8 cellular contexts compared by ENCODE assay signal in genomic region chr16:3152022-3152272, GRCh38. TPM values are rescaled to one million over a fixed set of nuclear protein-coding genes. Genes with fewer than 3 reads are reported as not detected.
DNase-seq lines count a peak whose midpoint lies in the region; ATAC-seq and TF ChIP-seq lines count a peak whose summit lies in the region.

No MANE protein-coding gene starts in this region.

- H3K4me3 ChIP-seq in DND-41 (ENCODE audit: low read depth in 1 of 2, low read length in 2 of 2) (peak overlapping the region in 1 of 2 experiments; percentile 54; a peak in 2 of 4 replicates), PC-9 (peak overlapping the region; percentile 61), ectodermal cell (ENCODE audit: insufficient read depth, low read depth, low read length) (peak overlapping the region; percentile 66)

- peak overlapping the region; percentile 90 for H3K27ac Mint-ChIP-seq in osteocyte (ENCODE audit: unreplicated experiment)

- H3K4me1 Mint-ChIP-seq in osteocyte (ENCODE audit: unreplicated experiment) = peaks cover 28% of the 10 kb centered on the region

- H3K4me2 ChIP-seq in DND-41 (ENCODE audit: insufficient read depth, low read length) (peak overlapping the region; percentile 80), PC-9 (peak overlapping the region; percentile 84)

- H3K27ac ChIP-seq in DND-41 (ENCODE audit: low read length) (no peak overlapping the region), PC-9 (peak overlapping the region; percentile 16; the same call in 1 of the 2 replicates), ectodermal cell (ENCODE audit: insufficient read depth, low read depth, low read length, poor library complexity, severe bottlenecking) (no peak overlapping the region)

- H3K79me2 ChIP-seq in DND-41 (ENCODE audit: insufficient read depth, low read length) = no peaks in the 10 kb centered on the region
- no peaks in the 10 kb centered on the region for H3K79me2 ChIP-seq in PC-9 (ENCODE audit: low read depth)

- DNase-seq in DND-41 = no peak
- no peak for DNase-seq in PC-9
- no peak for DNase-seq in osteocyte (ENCODE audit: extremely low spot score, unreplicated experiment)
- DNase-seq in NCI-H510A treated with DMSO at 0.1 percent for 48 hours (lab: John Stamatoyannopoulos, UW) = no peak
- DNase-seq in DMS53 treated with DMSO at 0.1 percent for 48 hours (lab: John Stamatoyannopoulos, UW; ENCODE audit: unreplicated experiment) = no peak
- DNase-seq in pons (ENCODE audit: low spot score) = no peak
- no peak for DNase-seq in cortex of kidney (lab: John Stamatoyannopoulos, UW)

- CTCF ChIA-PET in PC-9 (lab: Charles Lee) = no interaction called here

- H3K36me3 ChIP-seq in DND-41 (ENCODE audit: insufficient read depth, low read length) (no peaks in the 10 kb centered on the region), PC-9 (ENCODE audit: low read depth) (no peaks in the 10 kb centered on the region), ectodermal cell (ENCODE audit: control insufficient read depth, insufficient read depth, low read length) (no peaks in the 10 kb centered on the region)

- H3F3A ChIP-seq in PC-9 (ENCODE audit: insufficient read depth, low read depth) = peaks cover 58% of the 10 kb centered on the region

- peak overlapping the region; percentile 25; the same call in 1 of the 2 replicates for H3K9ac ChIP-seq in DND-41 (ENCODE audit: low read depth, low read length)

- H4K20me1 ChIP-seq in DND-41 (ENCODE audit: insufficient read depth, low read length) (no peaks in the 10 kb centered on the region), PC-9 (ENCODE audit: insufficient read depth) (no peaks in the 10 kb centered on the region)

- no TSS peak for BruUV-seq in PC-9 (replicated peaks; lab: Mats Ljungman, UMichigan)

- H3K4me1 ChIP-seq in DND-41 (ENCODE audit: insufficient read depth, low read length) (peaks cover 32% of the 10 kb centered on the region), PC-9 (replicated peaks; ENCODE audit: insufficient read depth) (peaks cover 6% of the 10 kb centered on the region), ectodermal cell (ENCODE audit: control insufficient read depth, insufficient read depth, low read length) (no peaks in the 10 kb centered on the region)

- no peak for ATAC-seq in DND-41 (ENCODE audit: insufficient read depth, low read depth)

- no peaks in the 10 kb centered on the region for H3K27me3 Mint-ChIP-seq in osteocyte (ENCODE audit: unreplicated experiment)

- intact Hi-C loops in PC-9 (cut with micrococcal nuclease; ENCODE audit: unreplicated experiment) = loop anchor here (1.0 to 10.0 kb wide), 2 partner anchors 348 to 493 kb away; no protein-coding TSS in a partner anchor

- no peak overlapping the region for H2AFZ ChIP-seq in DND-41 (ENCODE audit: low read depth, low read length)
- H2AFZ ChIP-seq in PC-9 = peak overlapping the region; percentile 75

- no peaks in the 10 kb centered on the region for H3K36me3 Mint-ChIP-seq in osteocyte (ENCODE audit: unreplicated experiment)

- no peaks in the 10 kb centered on the region for H3K9me3 ChIP-seq in DND-41 (ENCODE audit: insufficient read depth, low read length, severe bottlenecking)
- no peaks in the 10 kb centered on the region for H3K9me3 ChIP-seq in PC-9 (ENCODE audit: insufficient read depth, low read depth)
- no peaks in the 10 kb centered on the region for H3K9me3 ChIP-seq in ectodermal cell (ENCODE audit: control insufficient read depth, low read length)

- H3K27me3 ChIP-seq in DND-41 (ENCODE audit: insufficient read depth, low read length, poor library complexity) (peaks cover 5% of the 10 kb centered on the region), PC-9 (ENCODE audit: insufficient read depth, low read depth) (no peaks in the 10 kb centered on the region), ectodermal cell (ENCODE audit: control insufficient read depth, insufficient read depth, low read length, poor library complexity, severe bottlenecking) (peaks cover 33% of the 10 kb centered on the region)

- no peak for TF ChIP-seq CTCF in DND-41 (IDR thresholded peaks at IDR 0.05; ENCODE audit: borderline replicate concordance, extremely low read depth, low read length, poor library complexity, severe bottlenecking)
- TF ChIP-seq CTCF in PC-9 (conservative IDR thresholded peaks at IDR 0.05) = no peak
- TF ChIP-seq CTCF in osteocyte (IDR thresholded peaks at IDR 0.05) = no peak

- WGBS in ectodermal cell, 2 experiments = 16 to 17% methylated on average over 14 to 15 of the region's 15 CpGs

- no peaks in the 10 kb centered on the region for H3K9me3 Mint-ChIP-seq in osteocyte (ENCODE audit: unreplicated experiment)

- POLR2A ChIA-PET in PC-9 (lab: Charles Lee; ENCODE audit: unreplicated experiment) = no interaction called here

- H3K4me3 Mint-ChIP-seq in osteocyte (ENCODE audit: unreplicated experiment) = peak overlapping the region; percentile 80

- no peaks in the 10 kb centered on the region for H3K9me2 ChIP-seq in PC-9 (ENCODE audit: insufficient read depth)

RNA-seq across cellular contexts. Expression of gene ZNF213, which starts 17.1 kb away (rescaled TPM):
- total RNA-seq in PC-9 (2021) (15.9 and 17.7 TPM in 2 replicates), osteocyte (13.4 and 14.3 TPM in 2 replicates)
- 9.6 TPM for polyA plus RNA-seq in ectodermal cell (2013, experiment 1 of 4)
- polyA plus RNA-seq in ectodermal cell (2013, experiment 2 of 4) = 8.5 TPM
- polyA plus RNA-seq in ectodermal cell (2013, experiment 3 of 4) = 8.9 TPM
- 9.2 TPM for polyA plus RNA-seq in ectodermal cell (2013, experiment 4 of 4)

RNA-seq across cellular contexts. Expression of gene OR1F1, which starts 36.1 kb away (rescaled TPM):
- total RNA-seq in PC-9 (2021) (1.2 and 1.4 TPM in 2 replicates), osteocyte (not detected in 2 replicates)
- polyA plus RNA-seq in ectodermal cell (2013, experiment 1 of 4) = not detected
- polyA plus RNA-seq in ectodermal cell (2013, experiment 2 of 4) = not detected
- polyA plus RNA-seq in ectodermal cell (2013, experiment 3 of 4) = not detected
- polyA plus RNA-seq in ectodermal cell (2013, experiment 4 of 4) = not detected

RNA-seq across cellular contexts. Expression of gene ZNF205, which starts 39.6 kb away (rescaled TPM):
- total RNA-seq in PC-9 (2021) (17.4 and 18.0 TPM in 2 replicates), osteocyte (14.8 and 15.9 TPM in 2 replicates)
- polyA plus RNA-seq in ectodermal cell (2013, experiment 1 of 4) = 19.7 TPM
- polyA plus RNA-seq in ectodermal cell (2013, experiment 2 of 4) = 19.5 TPM
- polyA plus RNA-seq in ectodermal cell (2013, experiment 3 of 4) = 16.9 TPM
- polyA plus RNA-seq in ectodermal cell (2013, experiment 4 of 4) = 17.8 TPM

RNA-seq across cellular contexts. Expression of gene ZSCAN10, which starts 52.9 kb away (rescaled TPM):
- 0.23 TPM in 1 of 2 replicates, not detected in the other for total RNA-seq in PC-9 (2021)
- 8.9 TPM for polyA plus RNA-seq in ectodermal cell (2013, experiment 1 of 4)
- polyA plus RNA-seq in ectodermal cell (2013, experiment 2 of 4) = 8.2 TPM
- polyA plus RNA-seq in ectodermal cell (2013, experiment 3 of 4) = 9.5 TPM
- 10.3 TPM for polyA plus RNA-seq in ectodermal cell (2013, experiment 4 of 4)
- total RNA-seq in osteocyte = not detected in 2 replicates
